Comparison of ENCODE assay signal across 7 cellular contexts in genomic region chr6:103018426-103018825, GRCh38.
"Had no signal": no experiment of that assay in that cellular context is flagged by ENCODE, and none has a peak within 500 bp of the region (broad histone marks: within the 10 kb centered on the region; RNA-seq: fewer than 3 reads in every experiment).

No MANE protein-coding gene starts in this region.

- ATAC-seq: HepG2, K562 had no signal

- H3K4me3 ChIP-seq: K562 had no signal

- H3K27me3 Mint-ChIP-seq: IgD-negative memory B cell had no signal

- DNase-seq: IMR-90, KBM-7 had no signal

- H3K27ac ChIP-seq: HL-60 had no signal

- H3K27ac Mint-ChIP-seq: IgD-negative memory B cell had no signal

- FAIRE-seq: HepG2, HTR-8/SVneo, K562 had no signal

- H3K36me3 Mint-ChIP-seq: IgD-negative memory B cell had no signal

- H3K4me3 Mint-ChIP-seq: IgD-negative memory B cell had no signal
